Comparison of ENCODE assay signal across 9 cellular contexts in genomic region chr22:42353883-42354727, GRCh38.
DNase-seq lines count a peak whose midpoint lies in the region; ATAC-seq and TF ChIP-seq lines count a peak whose summit lies in the region.
"Had no signal": no experiment of that assay in that cellular context is flagged by ENCODE, and none has a peak within 500 bp of the region (broad histone marks: within the 10 kb centered on the region; RNA-seq: fewer than 3 reads in every experiment).

No MANE protein-coding gene starts in this region.

- no peak for ATAC-seq in GM21786 (IDR thresholded peaks at IDR 0.05; ENCODE audit: unreplicated experiment)
- ATAC-seq: mucosa of descending colon had no signal

- DNase-seq in AG20443 (ENCODE audit: low spot score) (peak; percentile 69), G401 (ENCODE audit: low spot score) (peak; percentile 79), NCI-H510A (lab: John Stamatoyannopoulos, UW) (peak; percentile 59), foreskin fibroblast (peak; percentile 61 to 87), GM13976 (ENCODE audit: low spot score) (no peak)
- no peak for DNase-seq in activated CD4-positive, alpha-beta T cell treated with anti-CD3 and anti-CD28 coated beads, Interleukin-2, amount 50 U/mL, for 4 hours
- no peak for DNase-seq in stimulated activated CD4-positive, alpha-beta T cell treated with anti-CD3 and anti-CD28 coated beads, Interleukin-4, amount 100 ng/mL, for 24 hours
- DNase-seq: mucosa of descending colon had no signal

- in situ Hi-C loops in G401 (cut with HindIII; ENCODE audit: low sequenced_read_pairs) (no loop called here), GM13976 (cut with MboI; ENCODE audit: low sequenced_read_pairs, unreplicated experiment) (no loop called here)

- H3K4me3 ChIP-seq in foreskin fibroblast (ENCODE audit: low read depth in 1 of 2, low read length in 2 of 2): no peak overlapping the region
- H3K4me3 ChIP-seq: mucosa of descending colon had no signal

- TF ChIP-seq CTCF in foreskin fibroblast (IDR thresholded peaks at IDR 0.05; ENCODE audit: low read depth, low read length) (peak; percentile 38), GM13976 (IDR thresholded peaks at IDR 0.05; ENCODE audit: borderline replicate concordance, control extremely low read depth, extremely low read depth, insufficient read depth, missing control alignments) (no peak)

Comparison
In these comparisons a context has a peak if more than half of its experiments do, and no peak if none do; other contexts are left out.
1. DNase-seq: peak in AG20443 (single experiment), G401 (single experiment), NCI-H510A (single experiment) and foreskin fibroblast (2 of 2); none in GM13976 (single experiment), activated CD4-positive, alpha-beta T cell treated with anti-CD3 and anti-CD28 coated beads, Interleukin-2, amount 50 U/mL, for 4 hours (0 of 2) and stimulated activated CD4-positive, alpha-beta T cell treated with anti-CD3 and anti-CD28 coated beads, Interleukin-4, amount 100 ng/mL, for 24 hours (single experiment).